In the genomic region with DNA sequence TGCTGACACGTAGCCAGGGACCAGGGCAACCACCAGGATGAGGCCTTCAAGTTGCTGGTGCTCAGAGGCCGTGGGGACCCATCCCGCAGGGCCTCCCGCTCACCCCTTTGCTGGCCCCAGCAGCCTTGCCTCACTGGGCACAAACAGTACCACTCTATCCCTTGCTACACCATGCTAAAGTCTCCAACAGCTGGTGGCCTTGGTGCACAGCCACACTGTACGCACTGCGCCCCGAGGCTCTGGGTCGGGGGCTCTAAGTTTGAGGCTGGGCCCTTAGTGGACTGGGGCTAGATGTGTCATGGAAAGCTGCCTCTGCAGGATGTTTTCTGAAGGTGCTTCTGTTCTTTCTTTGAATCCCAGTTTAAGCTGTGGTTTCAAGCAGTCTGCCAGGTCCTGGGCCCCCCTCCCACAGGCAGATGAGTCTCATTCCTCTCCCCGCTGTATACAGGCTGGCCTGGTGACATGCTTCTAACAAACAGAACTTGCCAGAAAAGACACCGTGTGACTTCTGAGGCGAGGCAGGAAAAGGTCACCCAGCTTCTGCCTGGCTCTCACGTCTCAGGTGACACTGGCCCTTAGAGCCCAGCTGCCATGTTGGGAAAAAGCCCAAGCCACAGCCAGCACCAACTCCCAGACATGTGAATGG, we compare ENCODE assay signal across 2 cellular contexts. TPM values are rescaled to one million over a fixed set of nuclear protein-coding genes. Genes with fewer than 3 reads are reported as not detected.
"Had no signal": no experiment of that assay in that cellular context is flagged by ENCODE, and none has a peak within 500 bp of the region (broad histone marks: within the 10 kb centered on the region; RNA-seq: fewer than 3 reads in every experiment).

No MANE protein-coding gene starts in this region.

RNA-seq across cellular contexts. Expression of a gene that starts 14.3 kb away (rescaled TPM):
- total RNA-seq: ascending aorta had no signal

RNA-seq across cellular contexts. Expression of a gene that starts 15.7 kb away (rescaled TPM):
- total RNA-seq: activated naive CD8-positive, alpha-beta T cell treated with anti-CD3 and anti-CD28 coated beads for 36 hours had no signal
